ENCODE assay signal across 1 cellular context in the genomic region with DNA sequence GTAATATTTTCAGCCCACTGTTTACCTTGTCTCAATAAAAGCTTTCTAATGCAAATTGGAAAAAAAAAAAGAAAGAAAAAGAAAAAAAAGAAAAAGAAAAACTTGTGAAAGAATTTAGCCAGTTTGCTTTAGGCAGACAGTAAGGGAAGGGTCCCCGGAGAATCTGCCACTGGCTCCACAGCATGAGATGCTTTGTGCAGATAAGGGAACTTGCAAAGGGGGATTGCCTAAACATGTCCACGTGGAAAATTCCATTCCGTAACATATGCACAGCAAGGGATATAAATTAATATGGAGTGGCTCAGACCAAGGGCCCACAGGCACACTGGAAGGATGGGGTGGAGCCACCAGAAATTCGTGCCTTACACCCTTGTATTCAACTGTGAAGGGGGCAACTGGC.
TF ChIP-seq lines count a peak whose summit lies in the region.

No MANE protein-coding gene starts in this region.

TF ChIP-seq in H1, 55 proteins besides CTCF, POLR2A, EP300 and RAD21:
- TF ChIP-seq CBX5 (IDR thresholded peaks at IDR 0.05; ENCODE audit: low read depth, low read length) (no peak), SP2 (IDR thresholded peaks at IDR 0.05; ENCODE audit: low read length) (no peak), SRF (IDR thresholded peaks at IDR 0.05; ENCODE audit: low read depth, low read length) (no peak), SP4 (IDR thresholded peaks at IDR 0.05; ENCODE audit: low read length) (no peak), GABPA (IDR thresholded peaks at IDR 0.05; ENCODE audit: borderline replicate concordance, insufficient read depth, low read length) (no peak), SIN3A (conservative IDR thresholded peaks at IDR 0.05 in 1 of 2, IDR thresholded peaks at IDR 0.05 in 1 of 2; ENCODE audit: low read depth in 1 of 2, low read length in 2 of 2) (no peak), SIRT6 (IDR thresholded peaks at IDR 0.05; ENCODE audit: low read length) (no peak), CTBP2 (IDR thresholded peaks at IDR 0.05; ENCODE audit: borderline replicate concordance, insufficient read depth, insufficient read length, low read length) (no peak), TBP (IDR thresholded peaks at IDR 0.05; ENCODE audit: low read depth, low read length) (no peak), TEAD4 (IDR thresholded peaks at IDR 0.05; ENCODE audit: low read depth, low read length) (no peak), CHD1 (IDR thresholded peaks at IDR 0.05; ENCODE audit: low read depth, low read length) (no peak), RBBP5 (IDR thresholded peaks at IDR 0.05; ENCODE audit: borderline replicate concordance, low read depth, low read length) (no peak), KDM4A (IDR thresholded peaks at IDR 0.05; ENCODE audit: low read depth, low read length, severe bottlenecking) (no peak), GTF2F1 (IDR thresholded peaks at IDR 0.05; ENCODE audit: borderline replicate concordance, low read depth, low read length) (no peak), USF2 (IDR thresholded peaks at IDR 0.05; ENCODE audit: low read length) (no peak)
- TF ChIP-seq, protein P1, sequence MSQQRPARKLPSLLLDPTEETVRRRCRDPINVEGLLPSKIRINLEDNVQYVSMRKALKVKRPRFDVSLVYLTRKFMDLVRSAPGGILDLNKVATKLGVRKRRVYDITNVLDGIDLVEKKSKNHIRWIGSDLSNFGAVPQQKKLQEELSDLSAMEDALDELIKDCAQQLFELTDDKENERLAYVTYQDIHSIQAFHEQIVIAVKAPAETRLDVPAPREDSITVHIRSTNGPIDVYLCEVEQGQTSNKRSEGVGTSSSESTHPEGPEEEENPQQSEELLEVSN (IDR thresholded peaks at IDR 0.05): no peak
